In genomic region chr4:48944252-48944651, GRCh38 we compare ENCODE assay signal across 1 cellular context.
TF ChIP-seq lines count a peak whose summit lies in the region.

No MANE protein-coding gene starts in this region.

TF ChIP-seq in IMR-90, 13 proteins besides CTCF, POLR2A, EP300 and RAD21 (continued from another document):
- TF ChIP-seq NFE2L2 (IDR thresholded peaks at IDR 0.05; ENCODE audit: low read depth, low read length) (no peak), CEBPB (IDR thresholded peaks at IDR 0.05; ENCODE audit: low read depth, low read length) (no peak), MXI1 (IDR thresholded peaks at IDR 0.05; ENCODE audit: borderline replicate concordance, low read depth, low read length) (no peak), SMC3 (IDR thresholded peaks at IDR 0.05; ENCODE audit: low read depth, low read length) (no peak)
